ENCODE assay signal across 2 cellular contexts in the genomic region with DNA sequence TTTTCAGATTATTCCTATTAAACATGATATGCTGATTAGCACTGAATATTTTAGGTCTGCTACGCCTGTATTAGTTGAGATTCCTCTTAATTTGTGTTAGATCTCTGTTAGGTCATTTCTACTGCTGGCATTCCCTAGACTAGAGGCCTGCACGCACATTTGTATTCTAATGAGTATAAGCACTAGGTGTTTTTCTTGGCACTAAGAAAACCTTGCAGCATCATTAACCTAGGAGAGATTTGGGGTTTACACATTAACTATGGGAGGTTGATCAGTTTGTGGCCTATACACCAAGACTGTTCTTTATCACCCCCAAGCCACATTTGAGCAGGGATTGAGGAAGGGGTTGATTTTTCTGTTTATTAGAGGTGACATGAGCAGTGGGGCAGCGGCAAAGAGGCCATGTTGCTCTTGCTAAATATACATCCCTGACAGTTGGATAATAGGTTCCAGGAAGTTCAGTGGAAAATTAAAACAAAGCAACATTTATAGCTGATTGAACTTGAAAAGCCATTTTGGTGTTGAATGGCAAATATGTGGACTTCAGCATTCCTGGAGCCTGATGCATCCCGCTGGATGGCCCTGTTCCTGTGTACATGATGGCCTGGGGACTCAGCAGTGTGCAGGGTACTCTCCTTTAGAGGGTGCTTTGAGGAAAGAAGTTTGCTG.
TF ChIP-seq lines count a peak whose summit lies in the region.

No MANE protein-coding gene starts in this region.

TF ChIP-seq in IMR-90, 13 proteins besides CTCF, POLR2A, EP300 and RAD21 (continued from another document):
- no peak for TF ChIP-seq RFX5 (IDR thresholded peaks at IDR 0.05; ENCODE audit: low read depth, low read length)
- TF ChIP-seq MAFK (IDR thresholded peaks at IDR 0.05; ENCODE audit: low read depth, low read length), result peak; percentile 39
- no peak for TF ChIP-seq CHD1 (IDR thresholded peaks at IDR 0.05; ENCODE audit: low read depth, low read length)

TF ChIP-seq in HepG2, 621 proteins besides CTCF, POLR2A, EP300 and RAD21 (continues in another document):
- TF ChIP-seq, protein P1, sequence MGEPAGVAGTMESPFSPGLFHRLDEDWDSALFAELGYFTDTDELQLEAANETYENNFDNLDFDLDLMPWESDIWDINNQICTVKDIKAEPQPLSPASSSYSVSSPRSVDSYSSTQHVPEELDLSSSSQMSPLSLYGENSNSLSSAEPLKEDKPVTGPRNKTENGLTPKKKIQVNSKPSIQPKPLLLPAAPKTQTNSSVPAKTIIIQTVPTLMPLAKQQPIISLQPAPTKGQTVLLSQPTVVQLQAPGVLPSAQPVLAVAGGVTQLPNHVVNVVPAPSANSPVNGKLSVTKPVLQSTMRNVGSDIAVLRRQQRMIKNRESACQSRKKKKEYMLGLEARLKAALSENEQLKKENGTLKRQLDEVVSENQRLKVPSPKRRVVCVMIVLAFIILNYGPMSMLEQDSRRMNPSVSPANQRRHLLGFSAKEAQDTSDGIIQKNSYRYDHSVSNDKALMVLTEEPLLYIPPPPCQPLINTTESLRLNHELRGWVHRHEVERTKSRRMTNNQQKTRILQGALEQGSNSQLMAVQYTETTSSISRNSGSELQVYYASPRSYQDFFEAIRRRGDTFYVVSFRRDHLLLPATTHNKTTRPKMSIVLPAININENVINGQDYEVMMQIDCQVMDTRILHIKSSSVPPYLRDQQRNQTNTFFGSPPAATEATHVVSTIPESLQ (CRISPR knock-in tag; conservative IDR thresholded peaks at IDR 0.05), result no peak
- peak; percentile 63; the same call in 1 of the 2 replicates for TF ChIP-seq SOX5 (CRISPR knock-in tag; IDR thresholded peaks at IDR 0.05; ENCODE audit: borderline replicate concordance)
- no peak for TF ChIP-seq ZNF646 (CRISPR knock-in tag; IDR thresholded peaks at IDR 0.05)
- TF ChIP-seq JUN (CRISPR knock-in tag; IDR thresholded peaks at IDR 0.05), result 0 out of 2 replicates have a peak, but pooled peaks have one; percentile 28
- TF ChIP-seq MED1 (CRISPR knock-in tag; IDR thresholded peaks at IDR 0.05), result 0 out of 2 replicates have a peak, but pooled peaks have one; percentile 16
- peak; percentile 66 for TF ChIP-seq SAP130 (CRISPR knock-in tag; IDR thresholded peaks at IDR 0.05; ENCODE audit: low read depth)
- TF ChIP-seq SALL1 (CRISPR knock-in tag; IDR thresholded peaks at IDR 0.05), result peak; percentile 19; the same call in 1 of the 2 replicates
- TF ChIP-seq ZNF33B (CRISPR knock-in tag; IDR thresholded peaks at IDR 0.05), result no peak
- 0 out of 3 replicates have a peak, but pooled peaks have one; percentile 40 for TF ChIP-seq MXI1 (IDR thresholded peaks at IDR 0.05; ENCODE audit: borderline replicate concordance, low read depth, low read length)
- peak; percentile 96 for TF ChIP-seq TEAD3 (CRISPR knock-in tag; optimal IDR thresholded peaks at IDR 0.05; ENCODE audit: borderline replicate concordance)
- TF ChIP-seq, protein P2, sequence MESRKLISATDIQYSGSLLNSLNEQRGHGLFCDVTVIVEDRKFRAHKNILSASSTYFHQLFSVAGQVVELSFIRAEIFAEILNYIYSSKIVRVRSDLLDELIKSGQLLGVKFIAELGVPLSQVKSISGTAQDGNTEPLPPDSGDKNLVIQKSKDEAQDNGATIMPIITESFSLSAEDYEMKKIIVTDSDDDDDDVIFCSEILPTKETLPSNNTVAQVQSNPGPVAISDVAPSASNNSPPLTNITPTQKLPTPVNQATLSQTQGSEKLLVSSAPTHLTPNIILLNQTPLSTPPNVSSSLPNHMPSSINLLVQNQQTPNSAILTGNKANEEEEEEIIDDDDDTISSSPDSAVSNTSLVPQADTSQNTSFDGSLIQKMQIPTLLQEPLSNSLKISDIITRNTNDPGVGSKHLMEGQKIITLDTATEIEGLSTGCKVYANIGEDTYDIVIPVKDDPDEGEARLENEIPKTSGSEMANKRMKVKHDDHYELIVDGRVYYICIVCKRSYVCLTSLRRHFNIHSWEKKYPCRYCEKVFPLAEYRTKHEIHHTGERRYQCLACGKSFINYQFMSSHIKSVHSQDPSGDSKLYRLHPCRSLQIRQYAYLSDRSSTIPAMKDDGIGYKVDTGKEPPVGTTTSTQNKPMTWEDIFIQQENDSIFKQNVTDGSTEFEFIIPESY (CRISPR knock-in tag; IDR thresholded peaks at IDR 0.05), result peak; percentile 28; the same call in 1 of the 2 replicates
- no peak for TF ChIP-seq ZKSCAN1 (IDR thresholded peaks at IDR 0.05; ENCODE audit: low read length)
- 0 out of 2 replicates have a peak, but pooled peaks have one; percentile 26 for TF ChIP-seq ZNF614 (CRISPR knock-in tag; IDR thresholded peaks at IDR 0.05; ENCODE audit: borderline replicate concordance)
- TF ChIP-seq, protein P3, sequence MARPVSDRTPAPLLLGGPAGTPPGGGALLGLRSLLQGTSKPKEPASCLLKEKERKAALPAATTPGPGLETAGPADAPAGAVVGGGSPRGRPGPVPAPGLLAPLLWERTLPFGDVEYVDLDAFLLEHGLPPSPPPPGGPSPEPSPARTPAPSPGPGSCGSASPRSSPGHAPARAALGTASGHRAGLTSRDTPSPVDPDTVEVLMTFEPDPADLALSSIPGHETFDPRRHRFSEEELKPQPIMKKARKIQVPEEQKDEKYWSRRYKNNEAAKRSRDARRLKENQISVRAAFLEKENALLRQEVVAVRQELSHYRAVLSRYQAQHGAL (CRISPR knock-in tag; IDR thresholded peaks at IDR 0.05; ENCODE audit: not compliant biosample characterization), result no peak
- TF ChIP-seq TRIM24 (CRISPR knock-in tag; IDR thresholded peaks at IDR 0.05), result no peak
- no peak for TF ChIP-seq NFE2L2 (IDR thresholded peaks at IDR 0.05; ENCODE audit: low read length)
- peak; percentile 93 for TF ChIP-seq ELF3 (CRISPR knock-in tag; IDR thresholded peaks at IDR 0.05)
- TF ChIP-seq ARID3A (IDR thresholded peaks at IDR 0.05; ENCODE audit: low read depth, low read length), result peak; percentile 41; the same call in 1 of the 2 replicates
- TF ChIP-seq, protein P4, sequence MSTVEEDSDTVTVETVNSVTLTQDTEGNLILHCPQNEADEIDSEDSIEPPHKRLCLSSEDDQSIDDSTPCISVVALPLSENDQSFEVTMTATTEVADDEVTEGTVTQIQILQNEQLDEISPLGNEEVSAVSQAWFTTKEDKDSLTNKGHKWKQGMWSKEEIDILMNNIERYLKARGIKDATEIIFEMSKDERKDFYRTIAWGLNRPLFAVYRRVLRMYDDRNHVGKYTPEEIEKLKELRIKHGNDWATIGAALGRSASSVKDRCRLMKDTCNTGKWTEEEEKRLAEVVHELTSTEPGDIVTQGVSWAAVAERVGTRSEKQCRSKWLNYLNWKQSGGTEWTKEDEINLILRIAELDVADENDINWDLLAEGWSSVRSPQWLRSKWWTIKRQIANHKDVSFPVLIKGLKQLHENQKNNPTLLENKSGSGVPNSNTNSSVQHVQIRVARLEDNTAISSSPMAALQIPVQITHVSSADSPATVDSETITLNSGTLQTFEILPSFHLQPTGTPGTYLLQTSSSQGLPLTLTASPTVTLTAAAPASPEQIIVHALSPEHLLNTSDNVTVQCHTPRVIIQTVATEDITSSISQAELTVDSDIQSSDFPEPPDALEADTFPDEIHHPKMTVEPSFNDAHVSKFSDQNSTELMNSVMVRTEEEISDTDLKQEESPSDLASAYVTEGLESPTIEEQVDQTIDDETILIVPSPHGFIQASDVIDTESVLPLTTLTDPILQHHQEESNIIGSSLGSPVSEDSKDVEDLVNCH (CRISPR knock-in tag; IDR thresholded peaks at IDR 0.05), result no peak
- TF ChIP-seq FOXA1 (IDR thresholded peaks at IDR 0.05), result no peak
- peak; percentile 42 for TF ChIP-seq FOXA1 (CRISPR knock-in tag; IDR thresholded peaks at IDR 0.05)
- no peak for TF ChIP-seq ZNF136 (CRISPR knock-in tag; IDR thresholded peaks at IDR 0.05; ENCODE audit: low read depth)
- TF ChIP-seq ASH2L (IDR thresholded peaks at IDR 0.05; ENCODE audit: insufficient read length, low read depth, low read length), result peak; percentile 14
- peak; percentile 52; the same call in 1 of the 2 replicates for TF ChIP-seq TBX2 (CRISPR knock-in tag; IDR thresholded peaks at IDR 0.05; ENCODE audit: borderline replicate concordance)
- TF ChIP-seq TBX3 (IDR thresholded peaks at IDR 0.05; ENCODE audit: borderline replicate concordance), result 0 out of 2 replicates have a peak, but pooled peaks have one; percentile 29
- peak; percentile 41 to 47; a peak in 2 of 4 replicates for TF ChIP-seq MAFK (conservative IDR thresholded peaks at IDR 0.05 in 1 of 2, IDR thresholded peaks at IDR 0.05 in 1 of 2; ENCODE audit: low read length in 2 of 2)
- TF ChIP-seq SOX6 (IDR thresholded peaks at IDR 0.05), result no peak
- TF ChIP-seq SOX6 (CRISPR knock-in tag; IDR thresholded peaks at IDR 0.05), result peak; percentile 33; the same call in 1 of the 2 replicates
- TF ChIP-seq HNF1B (CRISPR knock-in tag; IDR thresholded peaks at IDR 0.05), result no peak
- TF ChIP-seq, protein P5, sequence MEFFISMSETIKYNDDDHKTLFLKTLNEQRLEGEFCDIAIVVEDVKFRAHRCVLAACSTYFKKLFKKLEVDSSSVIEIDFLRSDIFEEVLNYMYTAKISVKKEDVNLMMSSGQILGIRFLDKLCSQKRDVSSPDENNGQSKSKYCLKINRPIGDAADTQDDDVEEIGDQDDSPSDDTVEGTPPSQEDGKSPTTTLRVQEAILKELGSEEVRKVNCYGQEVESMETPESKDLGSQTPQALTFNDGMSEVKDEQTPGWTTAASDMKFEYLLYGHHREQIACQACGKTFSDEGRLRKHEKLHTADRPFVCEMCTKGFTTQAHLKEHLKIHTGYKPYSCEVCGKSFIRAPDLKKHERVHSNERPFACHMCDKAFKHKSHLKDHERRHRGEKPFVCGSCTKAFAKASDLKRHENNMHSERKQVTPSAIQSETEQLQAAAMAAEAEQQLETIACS (CRISPR knock-in tag; IDR thresholded peaks at IDR 0.05), result no peak
